ENCODE assay signal across 9 cellular contexts in genomic region chr11:3835100-3835485, GRCh38. TPM values are rescaled to one million over a fixed set of nuclear protein-coding genes. Genes with fewer than 3 reads are reported as not detected.
A peak's percentile ranks its signal among the peaks of the same experiment; 100 is the strongest.
DNase-seq lines count a peak whose midpoint lies in the region; ATAC-seq and TF ChIP-seq lines count a peak whose summit lies in the region.
"Had no signal": no experiment of that assay in that cellular context is flagged by ENCODE, and none has a peak within 500 bp of the region (broad histone marks: within the 10 kb centered on the region; RNA-seq: fewer than 3 reads in every experiment).

No MANE protein-coding gene starts in this region.

- peak overlapping the region; percentile 58 for H3K4me3 Mint-ChIP-seq in activated CD8-positive, alpha-beta memory T cell treated with anti-CD3 and anti-CD28 coated beads, Interleukin-2, amount 10 ng/mL, durations not matched to agents 7 days and 5 days
- H3K4me3 Mint-ChIP-seq in activated CD4-positive, alpha-beta memory T cell treated with anti-CD3 and anti-CD28 coated beads for 36 hours, result peak overlapping the region; percentile 64
- peak overlapping the region; percentile 83 to 95 for H3K4me3 Mint-ChIP-seq in stimulated activated naive CD8-positive, alpha-beta T cell treated with anti-CD3 and anti-CD28 coated beads, Interleukin-15, amount 100 ng/mL, for 72 hours

- no peaks in the 10 kb centered on the region for H4K20me1 ChIP-seq in fibroblast of lung (ENCODE audit: control insufficient read depth, extremely low read depth, insufficient read depth, low read length)

- CTCF ChIA-PET in activated CD8-positive, alpha-beta memory T cell treated with anti-CD3 and anti-CD28 coated beads, Interleukin-2, amount 10 ng/mL, durations not matched to agents 7 days and 5 days (lab: Charles Lee), result interaction anchor here (1.0 to 17.3 kb wide), 6 partner anchors 10 to 238 kb away, joined by 4 to 311 read pairs (median 6); partner anchors contain the start of genes PGAP2 and STIM1
- CTCF ChIA-PET in activated CD4-positive, alpha-beta memory T cell treated with anti-CD3 and anti-CD28 coated beads for 36 hours (lab: Charles Lee), result interaction anchor here (1.7 to 23.7 kb wide), 3 partner anchors 10 to 235 kb away, joined by 6 to 756 read pairs (median 245); partner anchors contain the start of gene STIM1

- no peaks in the 10 kb centered on the region for H3K27me3 Mint-ChIP-seq in activated CD8-positive, alpha-beta memory T cell treated with anti-CD3 and anti-CD28 coated beads, Interleukin-2, amount 10 ng/mL, durations not matched to agents 7 days and 5 days
- H3K27me3 Mint-ChIP-seq in activated CD4-positive, alpha-beta memory T cell treated with anti-CD3 and anti-CD28 coated beads for 36 hours, result no peaks in the 10 kb centered on the region
- H3K27me3 Mint-ChIP-seq in stimulated activated naive CD8-positive, alpha-beta T cell treated with anti-CD3 and anti-CD28 coated beads, Interleukin-15, amount 100 ng/mL, for 72 hours, result no peaks in the 10 kb centered on the region

- peaks cover 64% of the 10 kb centered on the region for H3K36me3 Mint-ChIP-seq in activated CD8-positive, alpha-beta memory T cell treated with anti-CD3 and anti-CD28 coated beads, Interleukin-2, amount 10 ng/mL, durations not matched to agents 7 days and 5 days
- peaks cover 68% of the 10 kb centered on the region for H3K36me3 Mint-ChIP-seq in activated CD4-positive, alpha-beta memory T cell treated with anti-CD3 and anti-CD28 coated beads for 36 hours

- POLR2A ChIA-PET in activated CD4-positive, alpha-beta memory T cell treated with anti-CD3 and anti-CD28 coated beads for 36 hours (lab: Charles Lee), result interaction anchor here (1.0 to 1.2 kb wide), 3 partner anchors 19 to 37 kb away, joined by 3 to 6 read pairs (median 4); partner anchors contain the start of gene NUP98

- no peaks in the 10 kb centered on the region for H3K27me3 ChIP-seq in fibroblast of lung (ENCODE audit: control insufficient read depth, insufficient read depth, low read length)

- no peak overlapping the region for H3K4me2 ChIP-seq in fibroblast of lung (ENCODE audit: extremely low read depth, insufficient read depth, low read length)

- H2AFZ ChIP-seq in fibroblast of lung (ENCODE audit: low read length), result no peak overlapping the region

- intact Hi-C loops in activated CD4-positive, alpha-beta memory T cell treated with anti-CD3 and anti-CD28 coated beads for 36 hours (cut with micrococcal nuclease), result no loop called here

- H3K27ac ChIP-seq in fibroblast of lung (ENCODE audit: insufficient read depth, low read length), result peak overlapping the region; percentile 7

- ATAC-seq in activated CD8-positive, alpha-beta memory T cell treated with anti-CD3 and anti-CD28 coated beads, Interleukin-2, amount 10 ng/mL, durations not matched to agents 7 days and 5 days, result no peak
- no peak for ATAC-seq in stimulated activated naive CD8-positive, alpha-beta T cell treated with anti-CD3 and anti-CD28 coated beads, Interleukin-15, amount 100 ng/mL, for 72 hours
- ATAC-seq in GM21717 (IDR thresholded peaks at IDR 0.05; ENCODE audit: unreplicated experiment), result no peak

- H3K9me3 Mint-ChIP-seq in activated CD8-positive, alpha-beta memory T cell treated with anti-CD3 and anti-CD28 coated beads, Interleukin-2, amount 10 ng/mL, durations not matched to agents 7 days and 5 days (ENCODE audit: low read depth), result no peaks in the 10 kb centered on the region
- no peaks in the 10 kb centered on the region for H3K9me3 Mint-ChIP-seq in activated CD4-positive, alpha-beta memory T cell treated with anti-CD3 and anti-CD28 coated beads for 36 hours
- no peaks in the 10 kb centered on the region for H3K9me3 Mint-ChIP-seq in stimulated activated naive CD8-positive, alpha-beta T cell treated with anti-CD3 and anti-CD28 coated beads, Interleukin-15, amount 100 ng/mL, for 72 hours

- peaks cover 11% of the 10 kb centered on the region for H3K4me1 ChIP-seq in fibroblast of lung (ENCODE audit: control insufficient read depth, extremely low read depth, insufficient read depth, low read length)

- TF ChIP-seq CTCF in fibroblast of lung (conservative IDR thresholded peaks at IDR 0.05 in 1 of 2, IDR thresholded peaks at IDR 0.05 in 1 of 2; ENCODE audit: low read depth in 1 of 2, low read length in 2 of 2), result no peak

- peaks cover 86% of the 10 kb centered on the region for H3K4me1 Mint-ChIP-seq in activated CD8-positive, alpha-beta memory T cell treated with anti-CD3 and anti-CD28 coated beads, Interleukin-2, amount 10 ng/mL, durations not matched to agents 7 days and 5 days
- peaks cover 77% of the 10 kb centered on the region for H3K4me1 Mint-ChIP-seq in activated CD4-positive, alpha-beta memory T cell treated with anti-CD3 and anti-CD28 coated beads for 36 hours (ENCODE audit: low read depth)
- H3K4me1 Mint-ChIP-seq in stimulated activated naive CD8-positive, alpha-beta T cell treated with anti-CD3 and anti-CD28 coated beads, Interleukin-15, amount 100 ng/mL, for 72 hours, result peaks cover 91% of the 10 kb centered on the region

- no peak for DNase-seq in activated CD8-positive, alpha-beta memory T cell treated with anti-CD3 and anti-CD28 coated beads, Interleukin-2, amount 10 ng/mL, durations not matched to agents 7 days and 5 days
- no peak for DNase-seq in activated CD8-positive, alpha-beta memory T cell treated with anti-CD3 and anti-CD28 coated beads for 24 hours
- DNase-seq in activated CD4-positive, alpha-beta memory T cell treated with anti-CD3 and anti-CD28 coated beads for 36 hours, result no peak
- DNase-seq in fibroblast of lung (ENCODE audit: low read depth in 2 of 2) (no peak), foreskin melanocyte (no peak), G401 (ENCODE audit: low spot score) (no peak)
- DNase-seq in stimulated activated naive CD8-positive, alpha-beta T cell treated with anti-CD3 and anti-CD28 coated beads, Interleukin-15, amount 100 ng/mL, for 72 hours, result no peak
- DNase-seq: activated CD4-positive, alpha-beta T cell treated with anti-CD3 and anti-CD28 coated beads, Interleukin-2, amount 50 U/mL, for 4 hours had no signal

- H3K9ac ChIP-seq in fibroblast of lung (ENCODE audit: insufficient read depth, low read length), result no peak overlapping the region

- H3K4me3 ChIP-seq in fibroblast of lung (replicated peaks in 1 of 4; ENCODE audit: control extremely low read depth in 1 of 4, insufficient read depth in 1 of 4, low read depth in 3 of 4, low read length in 4 of 4), result no peak overlapping the region

- H3K36me3 ChIP-seq in fibroblast of lung (ENCODE audit: control insufficient read depth, insufficient read depth, low read length), result peaks cover 3% of the 10 kb centered on the region

- peak overlapping the region; percentile 78 for H3K27ac Mint-ChIP-seq in activated CD8-positive, alpha-beta memory T cell treated with anti-CD3 and anti-CD28 coated beads, Interleukin-2, amount 10 ng/mL, durations not matched to agents 7 days and 5 days
- peak overlapping the region; percentile 92 for H3K27ac Mint-ChIP-seq in activated CD4-positive, alpha-beta memory T cell treated with anti-CD3 and anti-CD28 coated beads for 36 hours
- peak overlapping the region; percentile 91 to 94 for H3K27ac Mint-ChIP-seq in stimulated activated naive CD8-positive, alpha-beta T cell treated with anti-CD3 and anti-CD28 coated beads, Interleukin-15, amount 100 ng/mL, for 72 hours

- in situ Hi-C loops in G401 (cut with HindIII; ENCODE audit: low sequenced_read_pairs), result no loop called here

- no peaks in the 10 kb centered on the region for H3K9me3 ChIP-seq in fibroblast of lung (ENCODE audit: control insufficient read depth, insufficient read depth, low read depth, low read length)

- H3K79me2 ChIP-seq in fibroblast of lung (ENCODE audit: control insufficient read depth, insufficient read depth, low read length), result peaks cover 88% of the 10 kb centered on the region

RNA-seq across cellular contexts. Expression of gene RHOG, which starts 5.7 kb away (rescaled TPM):
- 100 to 1,000 TPM; 154 to 163 TPM for total RNA-seq in activated CD8-positive, alpha-beta memory T cell treated with anti-CD3 and anti-CD28 coated beads, Interleukin-2, amount 10 ng/mL, durations not matched to agents 7 days and 5 days
- total RNA-seq in activated CD4-positive, alpha-beta memory T cell treated with anti-CD3 and anti-CD28 coated beads for 36 hours, result 100 to 1,000 TPM; 181 to 186 TPM
- total RNA-seq in fibroblast of lung, result 6.2 and 10.9 TPM in 2 replicates
- polyA plus RNA-seq in fibroblast of lung, result 53.1 and 61.8 TPM in 2 replicates
- 70.3 and 88.5 TPM in 2 replicates for polyA plus RNA-seq in fibroblast of lung (2012)
- polyA minus RNA-seq in fibroblast of lung (ENCODE audit: low replicate concordance), result 224 and 274 TPM in 2 replicates
- 8.3 and 12.0 TPM in 2 replicates for total RNA-seq in G401 (2014; rRNA removed; shearing (Covaris generic))

RNA-seq across cellular contexts. Expression of gene STIM1, which starts 20.4 kb away (rescaled TPM):
- 100 to 1,000 TPM in 1 of 2 experiments, 10 to 100 TPM in 1; 83.5 to 104 TPM for total RNA-seq in activated CD8-positive, alpha-beta memory T cell treated with anti-CD3 and anti-CD28 coated beads, Interleukin-2, amount 10 ng/mL, durations not matched to agents 7 days and 5 days
- total RNA-seq in activated CD4-positive, alpha-beta memory T cell treated with anti-CD3 and anti-CD28 coated beads for 36 hours, result 10 to 100 TPM; 55.9 to 61.1 TPM
- total RNA-seq in fibroblast of lung, result 25.7 and 44.6 TPM in 2 replicates
- 24.6 and 38.1 TPM in 2 replicates for polyA plus RNA-seq in fibroblast of lung
- 23.6 and 31.6 TPM in 2 replicates for polyA plus RNA-seq in fibroblast of lung (2012)
- polyA minus RNA-seq in fibroblast of lung (ENCODE audit: low replicate concordance), result 80.0 and 104 TPM in 2 replicates
- 15.4 and 28.2 TPM in 2 replicates for total RNA-seq in G401 (2014; rRNA removed; shearing (Covaris generic))

RNA-seq across cellular contexts. Expression of gene PGAP2, which starts 26.7 kb away (rescaled TPM):
- 10 to 100 TPM; 22.7 to 23.5 TPM for total RNA-seq in activated CD8-positive, alpha-beta memory T cell treated with anti-CD3 and anti-CD28 coated beads, Interleukin-2, amount 10 ng/mL, durations not matched to agents 7 days and 5 days
- 10 to 100 TPM; 27.4 to 30.2 TPM for total RNA-seq in activated CD4-positive, alpha-beta memory T cell treated with anti-CD3 and anti-CD28 coated beads for 36 hours
- total RNA-seq in fibroblast of lung, result 10.8 and 12.4 TPM in 2 replicates
- polyA plus RNA-seq in fibroblast of lung, result 12.8 and 18.9 TPM in 2 replicates
- polyA plus RNA-seq in fibroblast of lung (2012), result 10.5 and 15.4 TPM in 2 replicates
- 41.7 and 72.8 TPM in 2 replicates for polyA minus RNA-seq in fibroblast of lung (ENCODE audit: low replicate concordance)
- total RNA-seq in G401 (2014; rRNA removed; shearing (Covaris generic)), result 11.9 and 15.1 TPM in 2 replicates

RNA-seq across cellular contexts. Expression of gene NUP98, which starts 37.7 kb away (rescaled TPM):
- 100 to 1,000 TPM; 106 to 108 TPM for total RNA-seq in activated CD8-positive, alpha-beta memory T cell treated with anti-CD3 and anti-CD28 coated beads, Interleukin-2, amount 10 ng/mL, durations not matched to agents 7 days and 5 days
- 100 to 1,000 TPM in 1 of 2 experiments, 10 to 100 TPM in 1; 90.6 to 104 TPM for total RNA-seq in activated CD4-positive, alpha-beta memory T cell treated with anti-CD3 and anti-CD28 coated beads for 36 hours
- 88.1 and 99.6 TPM in 2 replicates for total RNA-seq in fibroblast of lung
- 60.6 and 95.1 TPM in 2 replicates for polyA plus RNA-seq in fibroblast of lung
- 36.8 and 46.2 TPM in 2 replicates for polyA plus RNA-seq in fibroblast of lung (2012)
- polyA minus RNA-seq in fibroblast of lung (ENCODE audit: low replicate concordance), result 344 and 538 TPM in 2 replicates
- total RNA-seq in G401 (2014; rRNA removed; shearing (Covaris generic)), result 115 and 150 TPM in 2 replicates

Comparison
In these comparisons a context has a peak if more than half of its experiments do, and no peak if none do; other contexts are left out.
1. RNA of gene RHOG, which starts 5.7 kb away (total RNA-seq): 181 to 186 TPM in activated CD4-positive, alpha-beta memory T cell treated with anti-CD3 and anti-CD28 coated beads for 36 hours and 154 to 163 TPM in activated CD8-positive, alpha-beta memory T cell treated with anti-CD3 and anti-CD28 coated beads, Interleukin-2, amount 10 ng/mL, durations not matched to agents 7 days and 5 days; 8.3 to 12.0 TPM in G401 and 6.2 to 10.9 TPM in fibroblast of lung; every median in the first group is over 10 times any median in the second.
2. Peak in every context shown above with its lines, with median percentiles within 50 percentile points of each other: H3K27ac Mint-ChIP-seq and H3K4me3 Mint-ChIP-seq.